Comparison of ENCODE assay signal across 19 cellular contexts in genomic region chr15:29934251-29934650, GRCh38.
DNase-seq lines count a peak whose midpoint lies in the region; FAIRE-seq and TF ChIP-seq lines count a peak whose summit lies in the region.
"Had no signal": no experiment of that assay in that cellular context is flagged by ENCODE, and none has a peak within 500 bp of the region (broad histone marks: within the 10 kb centered on the region; RNA-seq: fewer than 3 reads in every experiment).

No MANE protein-coding gene starts in this region.

- H3K9me3 ChIP-seq in breast epithelium (no peaks in the 10 kb centered on the region), adipocyte (ENCODE audit: control insufficient read depth, low read length) (no peaks in the 10 kb centered on the region)
- H3K9me3 ChIP-seq: ovary, thoracic aorta had no signal

- no peak overlapping the region for H3K27ac ChIP-seq in breast epithelium
- H3K27ac ChIP-seq: ovary, thoracic aorta had no signal

- H3K4me1 Mint-ChIP-seq in MCF 10A (ENCODE audit: insufficient read depth, unreplicated experiment): peaks cover 43% of the 10 kb centered on the region

- H3K27me3 ChIP-seq in breast epithelium (no peaks in the 10 kb centered on the region), adipocyte (replicated peaks; ENCODE audit: control insufficient read depth, insufficient read depth, low read length) (no peaks in the 10 kb centered on the region)
- H3K27me3 ChIP-seq: ovary had no signal

- H3K4me1 ChIP-seq in breast epithelium (no peaks in the 10 kb centered on the region), adipocyte (ENCODE audit: control insufficient read depth, insufficient read depth, low read length) (peaks cover 21% of the 10 kb centered on the region)

- TF ChIP-seq POLR2A in breast epithelium (IDR thresholded peaks at IDR 0.05): no peak

- CTCF ChIA-PET in MCF 10A (lab: Yijun Ruan, JAX): interaction anchor here (0.5 to 4.4 kb wide), 5 partner anchors 9 to 186 kb away, joined by 3 to 20 read pairs (median 3); no protein-coding TSS in a partner anchor

- intact Hi-C loops in MCF 10A (cut with micrococcal nuclease) (no loop called here), breast epithelium (cut with DNase I; ENCODE audit: low total_unique reads) (no loop called here)

- peak overlapping the region; percentile 68 for H3K27ac Mint-ChIP-seq in MCF 10A (ENCODE audit: low read depth, unreplicated experiment)
- H3K27ac Mint-ChIP-seq: mesothelial cell of epicardium had no signal

- peak; percentile 75 for DNase-seq in MCF 10A (ENCODE audit: unreplicated experiment)
- no peak for DNase-seq in breast epithelium (ENCODE audit: low spot score in 2 of 2)
- DNase-seq in adipocyte (ENCODE audit: low read depth): peak; percentile 60
- peak; percentile 46 for DNase-seq in fibroblast of the conjunctiva (ENCODE audit: low read depth)
- peak; percentile 36 for DNase-seq in urothelium cell line (ENCODE audit: low spot score)
- no peak for DNase-seq in midbrain (lab: John Stamatoyannopoulos, UW)
- no peak for DNase-seq in GF-D8 (lab: John Stamatoyannopoulos, UW)
- no peak for DNase-seq in NCI-H1048 (lab: John Stamatoyannopoulos, UW)
- DNase-seq: 8988T; activated gamma-delta T cell treated with Interleukin-2 at 50 U/mL for 16 hours; central memory CD4-positive, alpha-beta T cell; COR-L47; KG1; NCI-H1930; NCI-H526 treated with DMSO at 0.1 percent for 48 hours; ovary; Right ventricle myocardium superior had no signal

- H3K9ac ChIP-seq in adipocyte (ENCODE audit: low read length): no peak overlapping the region

- peak; percentile 63 for FAIRE-seq in urothelium cell line (lab: Jason Lieb, UNC)

- no peaks in the 10 kb centered on the region for H3K27me3 Mint-ChIP-seq in MCF 10A (ENCODE audit: insufficient read depth, unreplicated experiment)

- no peak for TF ChIP-seq CTCF in MCF 10A (IDR thresholded peaks at IDR 0.05; ENCODE audit: unreplicated experiment)
- TF ChIP-seq CTCF in breast epithelium (IDR thresholded peaks at IDR 0.05): no peak

- H3K36me3 ChIP-seq in breast epithelium: no peaks in the 10 kb centered on the region
- no peaks in the 10 kb centered on the region for H3K36me3 ChIP-seq in adipocyte (ENCODE audit: control insufficient read depth, insufficient read depth, low read length, severe bottlenecking)
- H3K36me3 ChIP-seq: ovary, thoracic aorta had no signal

- H3K9me3 Mint-ChIP-seq in MCF 10A (ENCODE audit: unreplicated experiment): no peaks in the 10 kb centered on the region

- no TSS peak for BruUV-seq in MCF 10A (replicated peaks; lab: Mats Ljungman, UMichigan)

- POLR2A ChIA-PET in MCF 10A (lab: Yijun Ruan, JAX): interaction anchor here (0.6 to 5.9 kb wide), 16 partner anchors 9 to 197 kb away, joined by 3 to 76 read pairs (median 4); partner anchors contain the start of gene TJP1

- H3K4me3 ChIP-seq in breast epithelium: no peak overlapping the region
- no peak overlapping the region for H3K4me3 ChIP-seq in adipocyte (ENCODE audit: low read length)
- H3K4me3 ChIP-seq: ovary, thoracic aorta had no signal

- H3K4me3 Mint-ChIP-seq in MCF 10A (ENCODE audit: unreplicated experiment): peak overlapping the region; percentile 3
- H3K4me3 Mint-ChIP-seq: mesothelial cell of epicardium had no signal

- H3K36me3 Mint-ChIP-seq in MCF 10A (ENCODE audit: insufficient read depth, unreplicated experiment): peaks cover 7% of the 10 kb centered on the region

Comparison
In these comparisons a context has a peak if more than half of its experiments do, and no peak if none do; other contexts are left out.
1. DNase-seq: peak in MCF 10A (single experiment), adipocyte (single experiment), fibroblast of the conjunctiva (single experiment) and urothelium cell line (single experiment); none in breast epithelium (0 of 2), midbrain (single experiment), GF-D8 (single experiment) and NCI-H1048 (single experiment).